ENCODE assay signal across 31 cellular contexts in the genomic region with DNA sequence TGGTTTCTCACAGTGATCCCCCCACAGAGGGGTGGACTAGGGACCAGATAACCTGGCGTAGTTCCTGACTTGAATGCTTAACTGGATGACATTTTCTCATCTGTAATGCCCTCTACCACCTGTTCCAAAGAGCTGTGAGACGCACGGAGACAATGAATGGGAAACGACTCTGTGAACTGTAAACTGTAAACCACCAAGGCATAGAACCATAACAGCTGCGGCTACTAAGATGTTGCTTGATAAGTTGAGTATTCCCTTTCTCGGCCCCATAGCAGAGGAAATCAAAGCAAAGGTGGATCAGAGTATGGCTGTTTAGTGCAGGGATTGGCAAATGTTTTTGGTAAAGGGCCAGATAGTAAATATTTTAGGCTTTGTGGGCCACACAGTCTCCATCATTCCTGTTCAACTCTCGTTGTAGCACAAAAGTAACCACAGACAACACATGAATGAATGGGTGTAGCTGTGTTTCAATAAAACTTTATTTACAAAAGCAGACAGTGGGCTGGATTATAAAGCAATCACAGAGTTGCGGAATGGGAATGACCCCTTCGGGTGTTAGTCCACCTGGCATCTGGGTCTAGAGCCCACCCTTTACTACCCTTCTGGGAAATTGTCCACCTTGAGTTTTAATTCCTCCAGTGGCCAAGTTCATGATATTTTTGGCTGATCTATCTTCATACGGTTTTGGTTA.
"Had no signal": no experiment of that assay in that cellular context is flagged by ENCODE, and none has a peak within 500 bp of the region (broad histone marks: within the 10 kb centered on the region; RNA-seq: fewer than 3 reads in every experiment).

No MANE protein-coding gene starts in this region.

- H3K4me3 ChIP-seq: ascending aorta, cardiac muscle cell, PC-9 had no signal

- H3K4me1 ChIP-seq: ascending aorta had no signal

- H3K36me3 ChIP-seq: ascending aorta, cardiac muscle cell had no signal

- ATAC-seq: activated CD8-positive, alpha-beta T cell treated with anti-CD3 and anti-CD28 coated beads, Interleukin-2, amount 10 ng/mL, durations not matched to agents 7 days and 5 days; Right ventricle myocardium inferior had no signal

- H3K4me2 ChIP-seq: PC-9 had no signal

- H3K27me3 ChIP-seq: ascending aorta, cardiac muscle cell had no signal

- H2AFZ ChIP-seq: PC-9 had no signal

- DNase-seq: activated CD4-positive, alpha-beta T cell treated with anti-CD3 and anti-CD28 coated beads, Interleukin-2, amount 10 ng/mL, durations not matched to agents 7 days and 5 days; activated CD4-positive, alpha-beta T cell treated with anti-CD3 and anti-CD28 coated beads, Interleukin-2, amount 50 U/mL, for 48 hours; activated CD4-positive, CD25-positive, alpha-beta regulatory T cell; activated CD8-positive, alpha-beta T cell treated with anti-CD3 and anti-CD28 coated beads, Interleukin-2, amount 10 ng/mL, durations not matched to agents 7 days and 5 days; activated gamma-delta T cell; activated naive CD4-positive, alpha-beta T cell treated with Interleukin-2 at 50 U/mL for 16 hours; activated naive CD8-positive, alpha-beta T cell treated with anti-CD3 and anti-CD28 coated beads, Interleukin-2, amount 10 ng/mL, durations not matched to agents 7 days and 5 days; activated T-cell treated with anti-CD3 and anti-CD28 coated beads, Interleukin-2, amount 50 U/mL, for 24 hours; amygdala; Kasumi-1; KG1; NCI-H1092 treated with DMSO at 0.1 percent for 48 hours; NCI-H1417; NCI-H146; NCI-H187; NCI-H2081; NCI-H510A; NCI-H526; NCI-H748 treated with DMSO at 0.1 percent for 48 hours; NK-92 treated with Interleukin-12 subunit alpha and Interleukin-12 subunit beta, amount 100 ng/mL, for 24 hours; PC-9; SIG-M5; SW 1271; T-helper 1 cell; T-helper 2 cell; T-helper 9 cell had no signal

- H3K27ac ChIP-seq: ascending aorta, cardiac muscle cell, PC-9, RWPE1, VCaP had no signal

- H3K9me3 ChIP-seq: ascending aorta had no signal
